In the genomic region with DNA sequence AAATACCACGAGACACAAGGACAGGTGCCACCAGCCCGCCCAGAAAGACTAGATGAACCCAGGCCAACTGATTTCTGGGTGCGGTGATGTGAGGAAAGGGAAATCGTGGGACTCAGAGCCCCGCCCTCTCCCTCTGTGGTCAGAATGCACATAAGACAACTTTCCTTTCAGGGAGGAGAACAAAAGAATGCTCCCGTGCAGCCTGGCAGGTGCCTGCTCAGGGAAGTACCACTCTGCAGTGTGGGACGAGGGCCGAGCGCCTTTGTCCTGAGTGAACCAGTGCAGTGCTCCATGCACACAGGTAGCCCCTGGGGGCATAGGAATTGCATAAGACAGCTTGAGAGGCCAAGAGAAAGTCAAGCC, we compare ENCODE assay signal across 8 cellular contexts.
DNase-seq lines count a peak whose midpoint lies in the region; ATAC-seq, FAIRE-seq and TF ChIP-seq lines count a peak whose summit lies in the region.

No MANE protein-coding gene starts in this region.

- TF ChIP-seq CTCF in brain (conservative IDR thresholded peaks at IDR 0.05) (no peak), kidney (IDR thresholded peaks at IDR 0.05; ENCODE audit: borderline replicate concordance, extremely low read depth, insufficient read depth) (no peak)

- no peak overlapping the region for H3K9ac ChIP-seq in kidney (ENCODE audit: low read length in 2 of 2)

- FAIRE-seq in kidney (lab: Jason Lieb, UNC): no peak

- peaks cover 0 to 5% of the 10 kb centered on the region in 2 donors for H3K9me3 ChIP-seq in kidney (ENCODE audit: control insufficient read depth in 1 of 2, low read length in 2 of 2)

- peak; percentile 57 for DNase-seq in stimulated activated CD4-positive, alpha-beta T cell treated with anti-CD3 and anti-CD28 coated beads, Interleukin-1b, Interleukin-23, amount 100 ng/mL, for 48 hours
- DNase-seq in kidney: no peak

- H3K36me3 ChIP-seq in kidney (ENCODE audit: control insufficient read depth in 1 of 2, insufficient read depth in 2 of 2, low read length in 2 of 2): peaks cover 4 to 8% of the 10 kb centered on the region in 2 donors

- ATAC-seq in GM21717 (IDR thresholded peaks at IDR 0.05; ENCODE audit: unreplicated experiment) (peak; percentile 44), GM19035 (IDR thresholded peaks at IDR 0.05; ENCODE audit: unreplicated experiment) (no peak), HG02798 (IDR thresholded peaks at IDR 0.05; ENCODE audit: poor library complexity, unreplicated experiment) (no peak), HG03196 (IDR thresholded peaks at IDR 0.05; ENCODE audit: unreplicated experiment) (no peak)

- intact Hi-C loops in kidney (cut with DNase I): no loop called here

- H3K4me3 ChIP-seq in kidney (ENCODE audit: low read length in 2 of 2): no peak overlapping the region

- peaks cover 68% of the 10 kb centered on the region for H3K4me1 Mint-ChIP-seq in T-helper 1 cell treated with Interleukin-12 subunit alpha and Interleukin-12 subunit beta and Interleukin-4 antibody, amounts not matched to agents 30 μg/mL and 1 μg/mL, for 36 hours (ENCODE audit: low read depth)
- peaks cover 19% of the 10 kb centered on the region for H3K4me1 Mint-ChIP-seq in brain

- H3K4me1 ChIP-seq in kidney (ENCODE audit: control insufficient read depth in 1 of 2, insufficient read depth in 1 of 2, low read depth in 1 of 2, low read length in 2 of 2): peaks cover 0 to 3% of the 10 kb centered on the region in 2 donors

- H3K27ac ChIP-seq in kidney (ENCODE audit: low read depth in 2 of 2, low read length in 2 of 2): no peak overlapping the region

- peak overlapping the region; percentile 63 for H3K4me3 Mint-ChIP-seq in T-helper 1 cell treated with Interleukin-12 subunit alpha and Interleukin-12 subunit beta and Interleukin-4 antibody, amounts not matched to agents 30 μg/mL and 1 μg/mL, for 36 hours
- no peak overlapping the region for H3K4me3 Mint-ChIP-seq in brain

- no peaks in the 10 kb centered on the region for H3K27me3 Mint-ChIP-seq in T-helper 1 cell treated with Interleukin-12 subunit alpha and Interleukin-12 subunit beta and Interleukin-4 antibody, amounts not matched to agents 30 μg/mL and 1 μg/mL, for 36 hours (ENCODE audit: low read depth)
- H3K27me3 Mint-ChIP-seq in brain: peaks cover 53% of the 10 kb centered on the region

- H3K36me3 Mint-ChIP-seq in T-helper 1 cell treated with Interleukin-12 subunit alpha and Interleukin-12 subunit beta and Interleukin-4 antibody, amounts not matched to agents 30 μg/mL and 1 μg/mL, for 36 hours (ENCODE audit: low read depth): peaks cover 5% of the 10 kb centered on the region
- peaks cover 13% of the 10 kb centered on the region for H3K36me3 Mint-ChIP-seq in brain

- peak overlapping the region; percentile 80 for H3K27ac Mint-ChIP-seq in T-helper 1 cell treated with Interleukin-12 subunit alpha and Interleukin-12 subunit beta and Interleukin-4 antibody, amounts not matched to agents 30 μg/mL and 1 μg/mL, for 36 hours
- peak overlapping the region in 3 of 5 experiments; percentile 59 to 84 (median 79) for H3K27ac Mint-ChIP-seq in brain

- H3K9me3 Mint-ChIP-seq in T-helper 1 cell treated with Interleukin-12 subunit alpha and Interleukin-12 subunit beta and Interleukin-4 antibody, amounts not matched to agents 30 μg/mL and 1 μg/mL, for 36 hours: no peaks in the 10 kb centered on the region
- peaks cover 0 to 6% (median 3%) of the 10 kb centered on the region in 5 experiments for H3K9me3 Mint-ChIP-seq in brain
